19 cellular contexts compared by ENCODE assay signal in genomic region chr2:32678825-32679224, GRCh38. TPM values are rescaled to one million over a fixed set of nuclear protein-coding genes. Genes with fewer than 3 reads are reported as not detected.
DNase-seq lines count a peak whose midpoint lies in the region; TF ChIP-seq lines count a peak whose summit lies in the region.
"Had no signal": no experiment of that assay in that cellular context is flagged by ENCODE, and none has a peak within 500 bp of the region (broad histone marks: within the 10 kb centered on the region; RNA-seq: fewer than 3 reads in every experiment).

No MANE protein-coding gene starts in this region.

- no peak overlapping the region for H3K4me3 Mint-ChIP-seq in glutamatergic neuron (ENCODE audit: unreplicated experiment)
- H3K4me3 Mint-ChIP-seq: brain had no signal

- H3K9me3 Mint-ChIP-seq in glutamatergic neuron (ENCODE audit: unreplicated experiment): no peaks in the 10 kb centered on the region

- H3K27ac Mint-ChIP-seq in glutamatergic neuron (ENCODE audit: unreplicated experiment): no peak overlapping the region
- H3K27ac Mint-ChIP-seq: brain had no signal

- no peak overlapping the region for H3K4me3 ChIP-seq in AG10803 (ENCODE audit: low read length)
- no peak overlapping the region for H3K4me3 ChIP-seq in brain microvascular endothelial cell (ENCODE audit: low read depth, low read length)
- H3K4me3 ChIP-seq: BLaER1, skin epidermis had no signal

- no peaks in the 10 kb centered on the region for H3K36me3 Mint-ChIP-seq in glutamatergic neuron (ENCODE audit: unreplicated experiment)

- DNase-seq in AG10803 (ENCODE audit: low read depth): peak; percentile 61
- DNase-seq in KBM-7: peak; percentile 10
- DNase-seq in brain microvascular endothelial cell: peak; percentile 6
- peak; percentile 14 for DNase-seq in hepatic stellate cell (ENCODE audit: low spot score)
- DNase-seq in SW480 (ENCODE audit: low spot score): no peak
- no peak for DNase-seq in medulla oblongata (ENCODE audit: extremely low spot score)
- no peak for DNase-seq in SIG-M5 treated with dmso at 0.1 percent for 504 hours (lab: John Stamatoyannopoulos, UW; ENCODE audit: unreplicated experiment)
- DNase-seq in glutamatergic neuron: no peak
- DNase-seq: activated effector memory CD4-positive, alpha-beta T cell treated with anti-CD3 and anti-CD28 coated beads, Interleukin-2, amount 50 U/mL, for 16 hours; DMS153; effector memory CD4-positive, alpha-beta T cell; H7; NCI-H146; NCI-H345; nucleus accumbens; stimulated activated naive CD4-positive, alpha-beta T cell treated with Interleukin-2 at 50 U/mL for 16 hours had no signal

- no peaks in the 10 kb centered on the region for H3K27me3 Mint-ChIP-seq in glutamatergic neuron (ENCODE audit: unreplicated experiment)
- H3K27me3 Mint-ChIP-seq: brain had no signal

- peak; percentile 18; the same call in 1 of the 2 replicates for TF ChIP-seq CTCF in AG10803 (conservative IDR thresholded peaks at IDR 0.05; ENCODE audit: low read length)
- TF ChIP-seq CTCF in brain microvascular endothelial cell (IDR thresholded peaks at IDR 0.05; ENCODE audit: low read depth, low read length, missing control alignments): no peak
- no peak for TF ChIP-seq CTCF in glutamatergic neuron (IDR thresholded peaks at IDR 0.05; ENCODE audit: partially characterized antibody, unreplicated experiment)

- in situ Hi-C loops in KBM-7 (cut with MboI; ENCODE audit: low pct_unique_long_range_greater_than_20kb, low sequenced_read_pairs): no loop called here
- in situ Hi-C loops in brain microvascular endothelial cell (cut with HindIII; ENCODE audit: low pct_ligation_motif_present, low sequenced_read_pairs): no loop called here

- H3K27me3 ChIP-seq in brain microvascular endothelial cell (replicated peaks): no peaks in the 10 kb centered on the region
- H3K27me3 ChIP-seq: BLaER1 had no signal

- no peaks in the 10 kb centered on the region for H3K36me3 ChIP-seq in brain microvascular endothelial cell (replicated peaks)

- no peaks in the 10 kb centered on the region for H3K4me1 Mint-ChIP-seq in glutamatergic neuron (ENCODE audit: low read depth, unreplicated experiment)
- H3K4me1 Mint-ChIP-seq: brain had no signal

- no peak overlapping the region for H3K27ac ChIP-seq in brain microvascular endothelial cell
- H3K27ac ChIP-seq: BLaER1, skin epidermis had no signal

RNA-seq across cellular contexts. Expression of gene TTC27, which starts 51.0 kb away (rescaled TPM):
- total RNA-seq in glutamatergic neuron (ENCODE audit: unreplicated experiment): 8.3 TPM

Comparison
In these comparisons a context has a peak if more than half of its experiments do, and no peak if none do; other contexts are left out.
1. DNase-seq: peak in AG10803 (single experiment), KBM-7 (single experiment), brain microvascular endothelial cell (single experiment) and hepatic stellate cell (single experiment); none in SW480 (single experiment), medulla oblongata (single experiment), SIG-M5 treated with dmso at 0.1 percent for 504 hours (single experiment) and glutamatergic neuron (single experiment).